In genomic region chr11:64355078-64355940, GRCh38 we compare ENCODE assay signal across 1 cellular context.
A peak's percentile ranks its signal among the peaks of the same experiment; 100 is the strongest.
TF ChIP-seq lines count a peak whose summit lies in the region.

No MANE protein-coding gene starts in this region.

TF ChIP-seq in H1, 55 proteins besides CTCF, POLR2A, EP300 and RAD21:
- TF ChIP-seq MAX (IDR thresholded peaks at IDR 0.05) (peak; percentile 68), JUND (IDR thresholded peaks at IDR 0.05; ENCODE audit: low read length) (peak; percentile 74), MAFK (IDR thresholded peaks at IDR 0.05; ENCODE audit: low read depth, low read length) (no peak), E2F6 (IDR thresholded peaks at IDR 0.05) (no peak), CREB1 (IDR thresholded peaks at IDR 0.05) (peak; percentile 43; the same call in 1 of the 2 replicates), CBX8 (IDR thresholded peaks at IDR 0.05; ENCODE audit: borderline replicate concordance, low read depth, low read length) (no peak), SIN3A (conservative IDR thresholded peaks at IDR 0.05 in 1 of 2, IDR thresholded peaks at IDR 0.05 in 1 of 2; ENCODE audit: low read depth in 1 of 2, low read length in 2 of 2) (no peak), POLR2AphosphoS5 (IDR thresholded peaks at IDR 0.05; ENCODE audit: low read depth, low read length) (no peak), RXRA (IDR thresholded peaks at IDR 0.05; ENCODE audit: insufficient read depth, low read depth, low read length) (no peak), BACH1 (IDR thresholded peaks at IDR 0.05; ENCODE audit: low read length) (peak; percentile 54; the same call in 1 of the 2 replicates), GABPA (IDR thresholded peaks at IDR 0.05; ENCODE audit: borderline replicate concordance, insufficient read depth, low read length) (no peak), SAP30 (IDR thresholded peaks at IDR 0.05; ENCODE audit: insufficient read depth, insufficient replicate concordance, low read length) (no peak), YY1 (IDR thresholded peaks at IDR 0.05; ENCODE audit: low read depth, low read length) (no peak)
